28 cellular contexts compared by ENCODE assay signal in the genomic region with DNA sequence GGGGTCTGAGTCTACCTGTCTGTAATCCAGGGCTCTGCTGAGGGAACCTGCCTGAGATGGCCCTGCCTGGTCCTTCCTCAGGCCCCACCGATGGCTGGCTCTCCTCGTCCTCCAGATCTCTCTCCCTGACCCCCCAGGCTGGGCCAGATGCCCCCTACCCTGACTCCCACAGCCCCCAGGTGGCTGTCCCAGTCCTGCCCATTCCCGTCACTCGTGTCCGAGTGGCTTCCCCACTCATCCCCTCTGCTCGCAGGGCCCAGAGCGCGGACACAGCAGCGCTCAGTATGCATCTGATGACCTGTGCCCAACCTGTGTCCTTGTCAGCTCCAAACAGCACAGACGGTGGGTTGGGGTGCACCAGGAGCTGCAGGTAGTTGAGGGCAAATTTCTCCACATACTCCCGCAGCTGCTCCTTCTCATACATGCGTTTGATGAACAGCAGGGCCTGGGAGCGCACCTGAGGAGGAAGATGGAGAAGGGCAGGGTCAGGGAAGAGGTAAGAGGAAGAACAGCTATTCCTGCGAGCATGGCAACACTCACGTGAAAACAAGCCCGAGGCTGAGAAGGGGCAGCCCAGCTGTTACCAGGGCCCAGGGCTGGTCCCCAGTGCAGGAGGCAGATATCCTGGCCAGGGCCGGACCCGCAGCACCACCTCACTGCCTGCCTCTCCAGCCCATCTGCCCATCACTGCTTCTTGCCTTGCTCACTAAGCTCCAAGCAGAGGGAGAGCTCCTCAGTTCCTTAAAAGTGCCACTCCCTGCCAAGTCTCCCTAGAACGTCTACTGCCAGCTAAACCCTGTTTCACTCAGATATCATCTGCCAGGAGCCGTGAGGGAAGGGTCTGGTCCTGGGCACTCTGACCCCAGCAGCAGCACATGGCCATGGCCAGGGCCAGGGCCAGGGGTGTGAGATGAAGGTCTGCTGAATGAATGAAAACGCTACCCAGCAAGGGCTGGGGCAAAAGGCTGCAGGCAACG. TPM values are rescaled to one million over a fixed set of nuclear protein-coding genes. Genes with fewer than 3 reads are reported as not detected.
A peak's percentile ranks its signal among the peaks of the same experiment; 100 is the strongest.
DNase-seq lines count a peak whose midpoint lies in the region; ATAC-seq and TF ChIP-seq lines count a peak whose summit lies in the region.
"Had no signal": no experiment of that assay in that cellular context is flagged by ENCODE, and none has a peak within 500 bp of the region (broad histone marks: within the 10 kb centered on the region; RNA-seq: fewer than 3 reads in every experiment).

No MANE protein-coding gene starts in this region.

- H4K20me1 ChIP-seq in GM23248 (ENCODE audit: insufficient read depth) = no peaks in the 10 kb centered on the region

- no peak overlapping the region for H3K27ac ChIP-seq in endodermal cell (ENCODE audit: low read depth, low read length)
- H3K27ac ChIP-seq in GM23248 = no peak overlapping the region
- no peak overlapping the region for H3K27ac ChIP-seq in gastroesophageal sphincter

- H3K4me3 Mint-ChIP-seq in activated T-cell treated with anti-CD3 and anti-CD28 coated beads, Interleukin-2, amount 50 U/mL, for 72 hours = no peak overlapping the region
- H3K4me3 Mint-ChIP-seq in endodermal cell (no peak overlapping the region), neural crest cell (peak overlapping the region; percentile 23)
- no peak overlapping the region for H3K4me3 Mint-ChIP-seq in stimulated activated naive B cell treated with anti-CD40 and anti-IgM and Interleukin-4, amounts not matched to agents 10 μg/mL and 1 μg/mL and 100 μg/mL, for 72 hours
- H3K4me3 Mint-ChIP-seq: CD14-positive monocyte; CD8-positive, alpha-beta memory T cell had no signal

- H3K9ac ChIP-seq in endodermal cell (ENCODE audit: extremely low read depth, low read length, poor library complexity, severe bottlenecking) = no peak overlapping the region
- no peak overlapping the region for H3K9ac ChIP-seq in GM23248

- no peak for TF ChIP-seq EP300 in gastroesophageal sphincter (IDR thresholded peaks at IDR 0.05)

- DNase-seq in activated T-cell treated with anti-CD3 and anti-CD28 coated beads, Interleukin-2, amount 50 U/mL, for 72 hours = no peak
- no peak for DNase-seq in activated T-cell treated with anti-CD3 and anti-CD28 coated beads, Interleukin-2, amount 50 U/mL, for 48 hours
- DNase-seq in endodermal cell (no peak), neural crest cell (ENCODE audit: low read depth, low spot score) (no peak), GM23248 (no peak), NOMO-1 (lab: John Stamatoyannopoulos, UW; ENCODE audit: unreplicated experiment in 2 of 2) (no peak)
- DNase-seq in stimulated activated naive B cell treated with anti-CD40 and anti-IgM and Interleukin-4, amounts not matched to agents 10 μg/mL and 1 μg/mL and 100 μg/mL, for 72 hours = no peak
- DNase-seq: 8988T; ACHN; Calu3; CD8-positive, alpha-beta memory T cell; DMS153; DND-41; KG1; MM.1S; NCI-H1048; NCI-H1417 treated with DMSO at 0.1 percent for 48 hours; NCI-H1694 treated with DMSO at 0.1 percent for 48 hours; NCI-H2081; NCI-H226; NCI-H510A treated with DMSO at 0.1 percent for 48 hours; NCI-H748 treated with DMSO at 0.1 percent for 48 hours; PC-3 had no signal

- H3K9me3 ChIP-seq in endodermal cell (ENCODE audit: control insufficient read depth, low read length) (no peaks in the 10 kb centered on the region), GM23248 (ENCODE audit: low read depth) (no peaks in the 10 kb centered on the region), gastroesophageal sphincter (no peaks in the 10 kb centered on the region)
- H3K9me3 ChIP-seq: BE2C had no signal

- no peaks in the 10 kb centered on the region for H3K27me3 Mint-ChIP-seq in activated T-cell treated with anti-CD3 and anti-CD28 coated beads, Interleukin-2, amount 50 U/mL, for 72 hours (ENCODE audit: low read depth)
- no peaks in the 10 kb centered on the region for H3K27me3 Mint-ChIP-seq in endodermal cell (ENCODE audit: insufficient read depth)
- H3K27me3 Mint-ChIP-seq in neural crest cell (ENCODE audit: low read depth) = no peaks in the 10 kb centered on the region
- H3K27me3 Mint-ChIP-seq in stimulated activated naive B cell treated with anti-CD40 and anti-IgM and Interleukin-4, amounts not matched to agents 10 μg/mL and 1 μg/mL and 100 μg/mL, for 72 hours = no peaks in the 10 kb centered on the region

- H3K27ac Mint-ChIP-seq in activated T-cell treated with anti-CD3 and anti-CD28 coated beads, Interleukin-2, amount 50 U/mL, for 72 hours = peak overlapping the region; percentile 12
- H3K27ac Mint-ChIP-seq in endodermal cell (peak overlapping the region; percentile 13), neural crest cell (ENCODE audit: unreplicated experiment) (no peak overlapping the region)
- peak overlapping the region; percentile 70 for H3K27ac Mint-ChIP-seq in stimulated activated naive B cell treated with anti-CD40 and anti-IgM and Interleukin-4, amounts not matched to agents 10 μg/mL and 1 μg/mL and 100 μg/mL, for 72 hours

- no peak for ATAC-seq in activated T-cell treated with anti-CD3 and anti-CD28 coated beads, Interleukin-2, amount 50 U/mL, for 72 hours (replicated peaks in 1 of 2)
- ATAC-seq in stimulated activated naive B cell treated with anti-CD40 and anti-IgM and Interleukin-4, amounts not matched to agents 10 μg/mL and 1 μg/mL and 100 μg/mL, for 72 hours (replicated peaks) = no peak
- no peak for ATAC-seq in gastroesophageal sphincter
- ATAC-seq: PC-3, Right ventricle myocardium inferior had no signal

- H3K4me1 Mint-ChIP-seq in activated T-cell treated with anti-CD3 and anti-CD28 coated beads, Interleukin-2, amount 50 U/mL, for 72 hours (ENCODE audit: low read depth) = peaks cover 4% of the 10 kb centered on the region
- no peaks in the 10 kb centered on the region for H3K4me1 Mint-ChIP-seq in endodermal cell
- no peaks in the 10 kb centered on the region for H3K4me1 Mint-ChIP-seq in neural crest cell
- peaks cover 0 to 6% of the 10 kb centered on the region in 2 donors for H3K4me1 Mint-ChIP-seq in stimulated activated naive B cell treated with anti-CD40 and anti-IgM and Interleukin-4, amounts not matched to agents 10 μg/mL and 1 μg/mL and 100 μg/mL, for 72 hours
- H3K4me1 Mint-ChIP-seq: CD14-positive monocyte had no signal

- H3K79me2 ChIP-seq in GM23248 (ENCODE audit: insufficient read depth) = no peaks in the 10 kb centered on the region

- in situ Hi-C loops in GM23248 (cut with MboI) = no loop called here

- H3K4me1 ChIP-seq in endodermal cell (ENCODE audit: control insufficient read depth, insufficient read depth, low read length) = no peaks in the 10 kb centered on the region
- no peaks in the 10 kb centered on the region for H3K4me1 ChIP-seq in GM23248 (ENCODE audit: insufficient read depth)
- H3K4me1 ChIP-seq in gastroesophageal sphincter = peaks cover 0 to 13% (median 4%) of the 10 kb centered on the region in 3 donors

- H3K27me3 ChIP-seq in endodermal cell (ENCODE audit: control insufficient read depth, insufficient read depth, low read length, poor library complexity, severe bottlenecking) (no peaks in the 10 kb centered on the region), GM23248 (replicated peaks; ENCODE audit: insufficient read depth) (no peaks in the 10 kb centered on the region), gastroesophageal sphincter (no peaks in the 10 kb centered on the region)
- H3K27me3 ChIP-seq: BE2C had no signal

- H3F3A ChIP-seq in GM23248 (ENCODE audit: insufficient read depth) = no peaks in the 10 kb centered on the region

- peaks cover 10 to 24% of the 10 kb centered on the region in 2 donors for H3K36me3 Mint-ChIP-seq in activated T-cell treated with anti-CD3 and anti-CD28 coated beads, Interleukin-2, amount 50 U/mL, for 72 hours (ENCODE audit: insufficient read depth in 2 of 2)
- H3K36me3 Mint-ChIP-seq in endodermal cell (ENCODE audit: low read depth) (peaks cover 84% of the 10 kb centered on the region), neural crest cell (ENCODE audit: low read depth) (peaks cover 16% of the 10 kb centered on the region)
- peaks cover 62 to 72% of the 10 kb centered on the region in 2 donors for H3K36me3 Mint-ChIP-seq in stimulated activated naive B cell treated with anti-CD40 and anti-IgM and Interleukin-4, amounts not matched to agents 10 μg/mL and 1 μg/mL and 100 μg/mL, for 72 hours

- no peaks in the 10 kb centered on the region for H3K9me3 Mint-ChIP-seq in activated T-cell treated with anti-CD3 and anti-CD28 coated beads, Interleukin-2, amount 50 U/mL, for 72 hours
- H3K9me3 Mint-ChIP-seq in endodermal cell (no peaks in the 10 kb centered on the region), neural crest cell (no peaks in the 10 kb centered on the region)
- no peaks in the 10 kb centered on the region for H3K9me3 Mint-ChIP-seq in stimulated activated naive B cell treated with anti-CD40 and anti-IgM and Interleukin-4, amounts not matched to agents 10 μg/mL and 1 μg/mL and 100 μg/mL, for 72 hours
- H3K9me3 Mint-ChIP-seq: CD14-positive monocyte; CD8-positive, alpha-beta memory T cell had no signal

- H2AFZ ChIP-seq in GM23248 = no peak overlapping the region

- no peak for TF ChIP-seq POLR2A in gastroesophageal sphincter (IDR thresholded peaks at IDR 0.05)

- H3K9me2 ChIP-seq in GM23248 (ENCODE audit: insufficient read depth) = no peaks in the 10 kb centered on the region

- H3K4me3 ChIP-seq in endodermal cell (ENCODE audit: low read length) = no peak overlapping the region
- no peak overlapping the region for H3K4me3 ChIP-seq in GM23248
- no peak overlapping the region for H3K4me3 ChIP-seq in gastroesophageal sphincter

- H3K36me3 ChIP-seq in endodermal cell (ENCODE audit: control insufficient read depth, insufficient read depth, low read length) (peaks cover 84% of the 10 kb centered on the region), GM23248 (ENCODE audit: low read depth) (peaks cover 23% of the 10 kb centered on the region; the same call in 1 of the 2 replicates), gastroesophageal sphincter (peaks cover 0 to 97% of the 10 kb centered on the region in 2 donors)

- no peak for TF ChIP-seq CTCF in endodermal cell (conservative IDR thresholded peaks at IDR 0.05)
- TF ChIP-seq CTCF in neural crest cell (conservative IDR thresholded peaks at IDR 0.05) = no peak
- no peak for TF ChIP-seq CTCF in gastroesophageal sphincter (IDR thresholded peaks at IDR 0.05)

- 86 to 88% methylated on average over 13 to 22 of the region's 22 CpGs for WGBS in endodermal cell (ENCODE audit: insufficient coverage in 1 of 2, insufficient read length in 1 of 2), 2 experiments
- 82% methylated on average over 21 to 22 of the region's 22 CpGs for WGBS in GM23248 (ENCODE audit: low coverage in 1 of 2, low lambda C conversion rate in 2 of 2, missing lambda C conversion rate in 2 of 2), 2 experiments
- 0 to 89% methylated on average over 1 to 11 of the region's 22 CpGs for WGBS in gastroesophageal sphincter (ENCODE audit: low coverage in 1 of 2), 2 donors

- H3K4me2 ChIP-seq in GM23248 (ENCODE audit: unreplicated experiment) = no peak overlapping the region

RNA-seq across cellular contexts. Expression of a gene that starts 11.1 kb away (rescaled TPM):
- under 1 TPM; 0.43 to 0.60 TPM for total RNA-seq in activated T-cell treated with anti-CD3 and anti-CD28 coated beads, Interleukin-2, amount 50 U/mL, for 72 hours
- under 1 TPM; 0.53 TPM for total RNA-seq in endodermal cell
- 0.21 TPM for polyA plus RNA-seq in endodermal cell (2013, experiment 1 of 2)
- 0.17 TPM for polyA plus RNA-seq in endodermal cell (2013, experiment 2 of 2)
- 0.32 and 0.44 TPM in 2 replicates for total RNA-seq in neural crest cell
- total RNA-seq in GM23248 (2014; rRNA removed; shearing (Covaris generic)) = not detected in 2 replicates
- polyA plus RNA-seq in GM23248 (2016; fragmentation: Nextera tagmentation; extraction: Ambion mirVana) = not detected in 2 replicates
- under 1 TPM in 1 of 4 donors, not detected in 3; 0.23 TPM for total RNA-seq in gastroesophageal sphincter
- total RNA-seq: PC-3, Right ventricle myocardium inferior, SK-MEL-5 had no signal
- polyA plus RNA-seq: CD14-positive monocyte; CD8-positive, alpha-beta memory T cell had no signal

RNA-seq across cellular contexts. Expression of a gene that starts 33.6 kb away (rescaled TPM):
- 10 to 100 TPM; 36.7 to 54.1 TPM for total RNA-seq in activated T-cell treated with anti-CD3 and anti-CD28 coated beads, Interleukin-2, amount 50 U/mL, for 72 hours
- total RNA-seq in endodermal cell (10 to 100 TPM; 86.4 to 86.9 TPM), neural crest cell (107 and 110 TPM in 2 replicates), gastroesophageal sphincter (10 to 100 TPM; 41.5 to 75.5 (median 59.4) TPM)
- polyA plus RNA-seq in endodermal cell (2013, experiment 1 of 2) = 61.6 TPM
- polyA plus RNA-seq in endodermal cell (2013, experiment 2 of 2) = 53.9 TPM
- 32.2 and 32.6 TPM in 2 replicates for total RNA-seq in GM23248 (2014; rRNA removed; shearing (Covaris generic))
- 11.5 and 14.5 TPM in 2 replicates for polyA plus RNA-seq in GM23248 (2016; fragmentation: Nextera tagmentation; extraction: Ambion mirVana)

RNA-seq across cellular contexts. Expression of a gene that starts 36.7 kb away (rescaled TPM):
- total RNA-seq in activated T-cell treated with anti-CD3 and anti-CD28 coated beads, Interleukin-2, amount 50 U/mL, for 72 hours = 100 to 1,000 TPM in 1 of 2 donors, 10 to 100 TPM in 1; 95.5 to 112 TPM
- 100 to 1,000 TPM; 104 to 119 TPM for total RNA-seq in endodermal cell
- 68.8 TPM for polyA plus RNA-seq in endodermal cell (2013, experiment 1 of 2)
- polyA plus RNA-seq in endodermal cell (2013, experiment 2 of 2) = 64.9 TPM
- 105 and 115 TPM in 2 replicates for total RNA-seq in neural crest cell
- 28.1 and 81.4 TPM in 2 replicates for total RNA-seq in GM23248 (2014; rRNA removed; shearing (Covaris generic))
- polyA plus RNA-seq in GM23248 (2016; fragmentation: Nextera tagmentation; extraction: Ambion mirVana) = 14.8 and 17.8 TPM in 2 replicates
- total RNA-seq in gastroesophageal sphincter = 10 to 100 TPM; 25.5 to 35.6 (median 30.8) TPM

RNA-seq across cellular contexts. Expression of a gene that starts 37.9 kb away (rescaled TPM):
- 1 to 10 TPM in 1 of 2 donors, under 1 TPM in 1; 0.88 to 1.6 TPM for total RNA-seq in activated T-cell treated with anti-CD3 and anti-CD28 coated beads, Interleukin-2, amount 50 U/mL, for 72 hours
- total RNA-seq in endodermal cell = 10 to 100 TPM; 54.2 to 58.1 TPM
- polyA plus RNA-seq in endodermal cell (2013, experiment 1 of 2) = 8.4 TPM
- 8.1 TPM for polyA plus RNA-seq in endodermal cell (2013, experiment 2 of 2)
- not detected in 2 replicates for total RNA-seq in neural crest cell
- total RNA-seq in GM23248 (2014; rRNA removed; shearing (Covaris generic)) = not detected in 2 replicates
- polyA plus RNA-seq in GM23248 (2016; fragmentation: Nextera tagmentation; extraction: Ambion mirVana) = not detected in 2 replicates
- under 1 TPM in 1 of 4 donors, not detected in 3; 0.42 TPM for total RNA-seq in gastroesophageal sphincter
- total RNA-seq: Right ventricle myocardium inferior, SK-MEL-5 had no signal
- polyA plus RNA-seq: CD14-positive monocyte; CD8-positive, alpha-beta memory T cell had no signal

RNA-seq across cellular contexts. Expression of a gene that starts 43.9 kb away (rescaled TPM):
- 10 to 100 TPM; 31.7 to 42.4 TPM for total RNA-seq in activated T-cell treated with anti-CD3 and anti-CD28 coated beads, Interleukin-2, amount 50 U/mL, for 72 hours
- 10 to 100 TPM; 58.8 to 75.9 TPM for total RNA-seq in endodermal cell
- polyA plus RNA-seq in endodermal cell (2013, experiment 1 of 2) = 50.5 TPM
- polyA plus RNA-seq in endodermal cell (2013, experiment 2 of 2) = 46.7 TPM
- total RNA-seq in neural crest cell = 114 and 118 TPM in 2 replicates
- total RNA-seq in GM23248 (2014; rRNA removed; shearing (Covaris generic)) = 26.6 and 34.4 TPM in 2 replicates
- polyA plus RNA-seq in GM23248 (2016; fragmentation: Nextera tagmentation; extraction: Ambion mirVana) = 13.0 and 15.3 TPM in 2 replicates
- total RNA-seq in gastroesophageal sphincter = 100 to 1,000 TPM; 223 to 464 (median 330) TPM
